Comparison of ENCODE assay signal across 5 cellular contexts in the genomic region with DNA sequence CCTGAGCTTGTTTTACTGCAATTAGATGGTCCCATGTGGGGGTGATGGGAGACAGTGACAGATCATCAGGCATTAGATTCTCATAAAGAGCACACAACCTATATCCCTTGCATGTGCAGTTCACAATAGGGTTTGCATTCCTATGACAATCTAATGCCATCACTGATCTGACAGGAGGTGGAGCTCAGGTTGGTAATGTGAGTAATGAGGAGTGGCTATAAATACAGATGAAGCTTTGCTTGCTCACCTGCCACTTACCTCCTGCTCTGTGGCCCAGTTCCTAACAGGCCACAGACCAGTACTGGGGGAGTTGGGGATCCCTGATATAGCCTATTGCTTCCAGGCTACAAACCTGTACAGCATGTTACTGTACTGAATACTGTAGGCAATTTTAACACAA. TPM values are rescaled to one million over a fixed set of nuclear protein-coding genes. Genes with fewer than 3 reads are reported as not detected.
A peak's percentile ranks its signal among the peaks of the same experiment; 100 is the strongest.
DNase-seq lines count a peak whose midpoint lies in the region; ATAC-seq, FAIRE-seq and TF ChIP-seq lines count a peak whose summit lies in the region.
"Not testable (repeated sequence)": the region's sequence is repeated elsewhere in the genome, so short reads cannot be mapped to it uniquely, and the experiment has no call there.

No MANE protein-coding gene starts in this region.

- not testable (repeated sequence) for H3K4me1 ChIP-seq in HEK293 (ENCODE audit: control insufficient read depth, insufficient read depth, low read length); PC-3 (ENCODE audit: insufficient read depth, low read length); foreskin keratinocyte

- BruUV-seq in PC-3 (replicated peaks; lab: Mats Ljungman, UMichigan) = not testable (repeated sequence)

- H3K79me2 ChIP-seq in PC-3 (ENCODE audit: low read length) = not testable (repeated sequence)

- H3K4me3 ChIP-seq in HEK293 (ENCODE audit: low read depth, low read length); PC-3 (ENCODE audit: low read length); bronchial epithelial cell (ENCODE audit: low read depth, low read length): not testable (repeated sequence)

- POLR2A ChIA-PET in HEK293 (lab: Yijun Ruan, JAX); PC-3 (lab: Charles Lee; ENCODE audit: unreplicated experiment): not testable (repeated sequence)

- H3K9me2 ChIP-seq in PC-3 (replicated peaks; ENCODE audit: low read length) = not testable (repeated sequence)

- intact Hi-C loops in PC-3 (cut with micrococcal nuclease) = not testable (repeated sequence)

- H3K4me2 ChIP-seq in PC-3 (ENCODE audit: low read length) = not testable (repeated sequence)

- DNase-seq in COLO668 (lab: John Stamatoyannopoulos, UW; ENCODE audit: unreplicated experiment) = peak; percentile 20
- peak; percentile 27 for DNase-seq in PC-3
- DNase-seq in bronchial epithelial cell (ENCODE audit: low read depth); foreskin keratinocyte: not testable (repeated sequence)

- not testable (repeated sequence) for H3K36me3 ChIP-seq in HEK293 (ENCODE audit: control insufficient read depth in 2 of 2, insufficient read depth in 1 of 2, low read length in 2 of 2); PC-3 (ENCODE audit: low read depth, low read length); bronchial epithelial cell (ENCODE audit: control insufficient read depth, insufficient read depth, low read length)

- H2AFZ ChIP-seq in PC-3 (ENCODE audit: low read length) = not testable (repeated sequence)

- not testable (repeated sequence) for H4K20me1 ChIP-seq in PC-3 (ENCODE audit: low read length)

- H3K9ac ChIP-seq in PC-3 (ENCODE audit: low read length) = not testable (repeated sequence)

- peak; percentile 36 for FAIRE-seq in bronchial epithelial cell (lab: Jason Lieb, UNC)

- not testable (repeated sequence) for H3K9me3 ChIP-seq in HEK293 (ENCODE audit: control insufficient read depth, insufficient read depth, low read depth, low read length); PC-3 (ENCODE audit: low read length)

- not testable (repeated sequence) for H3K27me3 ChIP-seq in PC-3 (ENCODE audit: low read length); bronchial epithelial cell (ENCODE audit: control insufficient read depth, insufficient read depth, low read length); foreskin keratinocyte

- H3K27ac ChIP-seq in HEK293 (ENCODE audit: extremely low read depth, low read depth, low read length); PC-3 (ENCODE audit: low read length); foreskin keratinocyte: not testable (repeated sequence)

- not testable (repeated sequence) for ATAC-seq in PC-3
- peak; percentile 61 for ATAC-seq in foreskin keratinocyte

- H3F3A ChIP-seq in PC-3 (ENCODE audit: low read length, unreplicated experiment) = not testable (repeated sequence)

- CTCF ChIA-PET in HEK293 (lab: Yijun Ruan, JAX) = interaction anchor here (2.0 kb wide), 1 partner anchor 10 kb away, joined by 8 read pairs; no protein-coding TSS in a partner anchor
- CTCF ChIA-PET in PC-3 (lab: Charles Lee) = not testable (repeated sequence)

- not testable (repeated sequence) for TF ChIP-seq CTCF in HEK293 (tag by site-specific recombination; IDR thresholded peaks at IDR 0.05); PC-3 (conservative IDR thresholded peaks at IDR 0.05; ENCODE audit: low read depth, low read length); bronchial epithelial cell (IDR thresholded peaks at IDR 0.05; ENCODE audit: insufficient read depth, low read length, severe bottlenecking); foreskin keratinocyte (conservative IDR thresholded peaks at IDR 0.05)

TF ChIP-seq in HEK293, 187 proteins besides CTCF, POLR2A, EP300 and RAD21:
- TF ChIP-seq ZNF610 (tag by site-specific recombination; IDR thresholded peaks at IDR 0.05; ENCODE audit: borderline replicate concordance) = peak; percentile 98

RNA-seq across cellular contexts. Expression of gene PDE5A, which starts 8.2 kb away (rescaled TPM):
- total RNA-seq in PC-3 (2014; rRNA removed) = 8.1 and 11.5 TPM in 2 replicates
- total RNA-seq in bronchial epithelial cell = 5.8 and 10.1 TPM in 2 replicates
- 5.4 and 7.9 TPM in 2 replicates for total RNA-seq in foreskin keratinocyte
- 1.1 and 1.4 TPM in 2 replicates for polyA plus RNA-seq in foreskin keratinocyte
